ENCODE assay signal across 1 cellular context in genomic region chr5:72320022-72320898, GRCh38.
TF ChIP-seq lines count a peak whose summit lies in the region.

TSS of gene MRPS27 (minus strand) at chr5:72320240. CDS start at chr5:72320221, 19 bp downstream.
A gene with protein sequence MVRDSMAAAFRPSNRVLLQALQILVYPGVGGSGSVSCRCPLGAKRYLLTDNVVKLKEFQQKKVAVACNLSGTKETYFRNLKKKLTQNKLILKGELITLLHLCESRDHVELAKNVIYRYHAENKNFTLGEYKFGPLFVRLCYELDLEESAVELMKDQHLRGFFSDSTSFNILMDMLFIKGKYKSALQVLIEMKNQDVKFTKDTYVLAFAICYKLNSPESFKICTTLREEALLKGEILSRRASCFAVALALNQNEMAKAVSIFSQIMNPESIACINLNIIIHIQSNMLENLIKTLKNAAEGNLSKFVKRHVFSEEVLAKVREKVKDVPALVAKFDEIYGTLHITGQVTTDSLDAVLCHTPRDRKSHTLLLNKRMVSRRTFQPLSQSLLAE (plus strand): TSS chr5:72320373. CDS start chr5:72320383, 10 bp downstream.

TF ChIP-seq in K562, 482 proteins besides CTCF, POLR2A, EP300 and RAD21 (continued from another document and continues in another):
- TF ChIP-seq, protein P1, sequence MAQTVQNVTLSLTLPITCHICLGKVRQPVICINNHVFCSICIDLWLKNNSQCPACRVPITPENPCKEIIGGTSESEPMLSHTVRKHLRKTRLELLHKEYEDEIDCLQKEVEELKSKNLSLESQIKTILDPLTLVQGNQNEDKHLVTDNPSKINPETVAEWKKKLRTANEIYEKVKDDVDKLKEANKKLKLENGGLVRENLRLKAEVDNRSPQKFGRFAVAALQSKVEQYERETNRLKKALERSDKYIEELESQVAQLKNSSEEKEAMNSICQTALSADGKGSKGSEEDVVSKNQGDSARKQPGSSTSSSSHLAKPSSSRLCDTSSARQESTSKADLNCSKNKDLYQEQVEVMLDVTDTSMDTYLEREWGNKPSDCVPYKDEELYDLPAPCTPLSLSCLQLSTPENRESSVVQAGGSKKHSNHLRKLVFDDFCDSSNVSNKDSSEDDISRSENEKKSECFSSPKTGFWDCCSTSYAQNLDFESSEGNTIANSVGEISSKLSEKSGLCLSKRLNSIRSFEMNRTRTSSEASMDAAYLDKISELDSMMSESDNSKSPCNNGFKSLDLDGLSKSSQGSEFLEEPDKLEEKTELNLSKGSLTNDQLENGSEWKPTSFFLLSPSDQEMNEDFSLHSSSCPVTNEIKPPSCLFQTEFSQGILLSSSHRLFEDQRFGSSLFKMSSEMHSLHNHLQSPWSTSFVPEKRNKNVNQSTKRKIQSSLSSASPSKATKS (CRISPR knock-in tag; IDR thresholded peaks at IDR 0.05) = no peak
- no peak for TF ChIP-seq ZNF174 (CRISPR knock-in tag; IDR thresholded peaks at IDR 0.05)
- TF ChIP-seq ETV1 (tag; conservative IDR thresholded peaks at IDR 0.05; ENCODE audit: low read depth) = 0 out of 2 replicates have a peak, but pooled peaks have one; percentile 51
- peak; percentile 96 for TF ChIP-seq TAF9B (IDR thresholded peaks at IDR 0.05; ENCODE audit: partially characterized antibody)
- peak; percentile 96 for TF ChIP-seq CREB1 (IDR thresholded peaks at IDR 0.05)
- peak; percentile 98 for TF ChIP-seq CREB1 (CRISPR knock-in tag; IDR thresholded peaks at IDR 0.05)
- TF ChIP-seq, protein P2, sequence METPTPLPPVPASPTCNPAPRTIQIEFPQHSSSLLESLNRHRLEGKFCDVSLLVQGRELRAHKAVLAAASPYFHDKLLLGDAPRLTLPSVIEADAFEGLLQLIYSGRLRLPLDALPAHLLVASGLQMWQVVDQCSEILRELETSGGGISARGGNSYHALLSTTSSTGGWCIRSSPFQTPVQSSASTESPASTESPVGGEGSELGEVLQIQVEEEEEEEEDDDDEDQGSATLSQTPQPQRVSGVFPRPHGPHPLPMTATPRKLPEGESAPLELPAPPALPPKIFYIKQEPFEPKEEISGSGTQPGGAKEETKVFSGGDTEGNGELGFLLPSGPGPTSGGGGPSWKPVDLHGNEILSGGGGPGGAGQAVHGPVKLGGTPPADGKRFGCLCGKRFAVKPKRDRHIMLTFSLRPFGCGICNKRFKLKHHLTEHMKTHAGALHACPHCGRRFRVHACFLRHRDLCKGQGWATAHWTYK (CRISPR knock-in tag; IDR thresholded peaks at IDR 0.05) = peak; percentile 38; the same call in 1 of the 2 replicates
- peak; percentile 25 for TF ChIP-seq POLR3A (IDR thresholded peaks at IDR 0.05; ENCODE audit: borderline replicate concordance, extremely low read depth, insufficient read depth, insufficient read length)
- TF ChIP-seq ZBTB17 (CRISPR knock-in tag; IDR thresholded peaks at IDR 0.05) = peak; percentile 41; the same call in 1 of the 2 replicates
- no peak for TF ChIP-seq ZC3H11A (IDR thresholded peaks at IDR 0.05; ENCODE audit: low read depth, low read length)
- TF ChIP-seq, protein P3, sequence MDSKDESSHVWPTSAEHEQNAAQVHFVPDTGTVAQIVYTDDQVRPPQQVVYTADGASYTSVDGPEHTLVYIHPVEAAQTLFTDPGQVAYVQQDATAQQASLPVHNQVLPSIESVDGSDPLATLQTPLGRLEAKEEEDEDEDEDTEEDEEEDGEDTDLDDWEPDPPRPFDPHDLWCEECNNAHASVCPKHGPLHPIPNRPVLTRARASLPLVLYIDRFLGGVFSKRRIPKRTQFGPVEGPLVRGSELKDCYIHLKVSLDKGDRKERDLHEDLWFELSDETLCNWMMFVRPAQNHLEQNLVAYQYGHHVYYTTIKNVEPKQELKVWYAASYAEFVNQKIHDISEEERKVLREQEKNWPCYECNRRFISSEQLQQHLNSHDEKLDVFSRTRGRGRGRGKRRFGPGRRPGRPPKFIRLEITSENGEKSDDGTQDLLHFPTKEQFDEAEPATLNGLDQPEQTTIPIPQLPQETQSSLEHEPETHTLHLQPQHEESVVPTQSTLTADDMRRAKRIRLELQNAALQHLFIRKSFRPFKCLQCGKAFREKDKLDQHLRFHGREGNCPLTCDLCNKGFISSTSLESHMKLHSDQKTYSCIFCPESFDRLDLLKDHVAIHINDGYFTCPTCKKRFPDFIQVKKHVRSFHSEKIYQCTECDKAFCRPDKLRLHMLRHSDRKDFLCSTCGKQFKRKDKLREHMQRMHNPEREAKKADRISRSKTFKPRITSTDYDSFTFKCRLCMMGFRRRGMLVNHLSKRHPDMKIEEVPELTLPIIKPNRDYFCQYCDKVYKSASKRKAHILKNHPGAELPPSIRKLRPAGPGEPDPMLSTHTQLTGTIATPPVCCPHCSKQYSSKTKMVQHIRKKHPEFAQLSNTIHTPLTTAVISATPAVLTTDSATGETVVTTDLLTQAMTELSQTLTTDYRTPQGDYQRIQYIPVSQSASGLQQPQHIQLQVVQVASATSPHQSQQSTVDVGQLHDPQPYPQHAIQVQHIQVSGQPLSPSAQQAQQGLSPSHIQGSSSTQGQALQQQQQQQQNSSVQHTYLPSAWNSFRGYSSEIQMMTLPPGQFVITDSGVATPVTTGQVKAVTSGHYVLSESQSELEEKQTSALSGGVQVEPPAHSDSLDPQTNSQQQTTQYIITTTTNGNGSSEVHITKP (IDR thresholded peaks at IDR 0.05; ENCODE audit: partially characterized antibody) = peak; percentile 99
- TF ChIP-seq PTBP1 (IDR thresholded peaks at IDR 0.05; ENCODE audit: low read depth, low read length) = peak; percentile 54; the same call in 1 of the 2 replicates
- TF ChIP-seq BHLHE40 (IDR thresholded peaks at IDR 0.05; ENCODE audit: low read length) = peak; percentile 89
- no peak for TF ChIP-seq NR2F6 (CRISPR knock-in tag; IDR thresholded peaks at IDR 0.05)
- peak; percentile 76 for TF ChIP-seq ZFX (CRISPR knock-in tag; IDR thresholded peaks at IDR 0.05)
- no peak for TF ChIP-seq NR1H2 (CRISPR knock-in tag; IDR thresholded peaks at IDR 0.05)
- TF ChIP-seq, protein P4, sequence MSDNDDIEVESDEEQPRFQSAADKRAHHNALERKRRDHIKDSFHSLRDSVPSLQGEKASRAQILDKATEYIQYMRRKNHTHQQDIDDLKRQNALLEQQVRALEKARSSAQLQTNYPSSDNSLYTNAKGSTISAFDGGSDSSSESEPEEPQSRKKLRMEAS (CRISPR knock-in tag; IDR thresholded peaks at IDR 0.05) = peak; percentile 57; the same call in 1 of the 2 replicates
- TF ChIP-seq TAF7 (tag; IDR thresholded peaks at IDR 0.05) = peak; percentile 78
- peak; percentile 93 for TF ChIP-seq SUPT5H (IDR thresholded peaks at IDR 0.05)
- TF ChIP-seq, protein P5, sequence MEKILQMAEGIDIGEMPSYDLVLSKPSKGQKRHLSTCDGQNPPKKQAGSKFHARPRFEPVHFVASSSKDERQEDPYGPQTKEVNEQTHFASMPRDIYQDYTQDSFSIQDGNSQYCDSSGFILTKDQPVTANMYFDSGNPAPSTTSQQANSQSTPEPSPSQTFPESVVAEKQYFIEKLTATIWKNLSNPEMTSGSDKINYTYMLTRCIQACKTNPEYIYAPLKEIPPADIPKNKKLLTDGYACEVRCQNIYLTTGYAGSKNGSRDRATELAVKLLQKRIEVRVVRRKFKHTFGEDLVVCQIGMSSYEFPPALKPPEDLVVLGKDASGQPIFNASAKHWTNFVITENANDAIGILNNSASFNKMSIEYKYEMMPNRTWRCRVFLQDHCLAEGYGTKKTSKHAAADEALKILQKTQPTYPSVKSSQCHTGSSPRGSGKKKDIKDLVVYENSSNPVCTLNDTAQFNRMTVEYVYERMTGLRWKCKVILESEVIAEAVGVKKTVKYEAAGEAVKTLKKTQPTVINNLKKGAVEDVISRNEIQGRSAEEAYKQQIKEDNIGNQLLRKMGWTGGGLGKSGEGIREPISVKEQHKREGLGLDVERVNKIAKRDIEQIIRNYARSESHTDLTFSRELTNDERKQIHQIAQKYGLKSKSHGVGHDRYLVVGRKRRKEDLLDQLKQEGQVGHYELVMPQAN (IDR thresholded peaks at IDR 0.05; ENCODE audit: borderline replicate concordance) = peak; percentile 89
- no peak for TF ChIP-seq ATF3 (IDR thresholded peaks at IDR 0.05)
- no peak for TF ChIP-seq ATF3 (CRISPR knock-in tag; conservative IDR thresholded peaks at IDR 0.05)
- TF ChIP-seq TEAD2 (tag; IDR thresholded peaks at IDR 0.05) = 0 out of 2 replicates have a peak, but pooled peaks have one; percentile 30
- TF ChIP-seq MBD2 (IDR thresholded peaks at IDR 0.05; ENCODE audit: borderline replicate concordance, low read depth) = peak; percentile 97
- peak; percentile 12 to 48; a peak in 2 of 4 replicates for TF ChIP-seq SIN3A (IDR thresholded peaks at IDR 0.05; ENCODE audit: borderline replicate concordance in 2 of 2, control insufficient read depth in 1 of 2, low read depth in 2 of 2, low read length in 2 of 2)
- peak; percentile 60 for TF ChIP-seq PHF20 (IDR thresholded peaks at IDR 0.05; ENCODE audit: partially characterized antibody)
- 0 out of 2 replicates have a peak, but pooled peaks have one; percentile 77 for TF ChIP-seq FOXP1 (CRISPR knock-in tag; IDR thresholded peaks at IDR 0.05)
- TF ChIP-seq LCOR (CRISPR knock-in tag; IDR thresholded peaks at IDR 0.05) = peak; percentile 81; the same call in 1 of the 2 replicates
- no peak for TF ChIP-seq RHOXF2B (CRISPR knock-in tag; conservative IDR thresholded peaks at IDR 0.05)
- no peak for TF ChIP-seq CEBPB (tag; IDR thresholded peaks at IDR 0.05)
- TF ChIP-seq RBM39 (optimal IDR thresholded peaks at IDR 0.05; ENCODE audit: low read depth, low read length) = no peak
- TF ChIP-seq SMARCA5 (IDR thresholded peaks at IDR 0.05) = 0 out of 2 replicates have a peak, but pooled peaks have one; percentile 30
- no peak for TF ChIP-seq ILF3 (IDR thresholded peaks at IDR 0.05; ENCODE audit: borderline replicate concordance)
- TF ChIP-seq, protein P6, sequence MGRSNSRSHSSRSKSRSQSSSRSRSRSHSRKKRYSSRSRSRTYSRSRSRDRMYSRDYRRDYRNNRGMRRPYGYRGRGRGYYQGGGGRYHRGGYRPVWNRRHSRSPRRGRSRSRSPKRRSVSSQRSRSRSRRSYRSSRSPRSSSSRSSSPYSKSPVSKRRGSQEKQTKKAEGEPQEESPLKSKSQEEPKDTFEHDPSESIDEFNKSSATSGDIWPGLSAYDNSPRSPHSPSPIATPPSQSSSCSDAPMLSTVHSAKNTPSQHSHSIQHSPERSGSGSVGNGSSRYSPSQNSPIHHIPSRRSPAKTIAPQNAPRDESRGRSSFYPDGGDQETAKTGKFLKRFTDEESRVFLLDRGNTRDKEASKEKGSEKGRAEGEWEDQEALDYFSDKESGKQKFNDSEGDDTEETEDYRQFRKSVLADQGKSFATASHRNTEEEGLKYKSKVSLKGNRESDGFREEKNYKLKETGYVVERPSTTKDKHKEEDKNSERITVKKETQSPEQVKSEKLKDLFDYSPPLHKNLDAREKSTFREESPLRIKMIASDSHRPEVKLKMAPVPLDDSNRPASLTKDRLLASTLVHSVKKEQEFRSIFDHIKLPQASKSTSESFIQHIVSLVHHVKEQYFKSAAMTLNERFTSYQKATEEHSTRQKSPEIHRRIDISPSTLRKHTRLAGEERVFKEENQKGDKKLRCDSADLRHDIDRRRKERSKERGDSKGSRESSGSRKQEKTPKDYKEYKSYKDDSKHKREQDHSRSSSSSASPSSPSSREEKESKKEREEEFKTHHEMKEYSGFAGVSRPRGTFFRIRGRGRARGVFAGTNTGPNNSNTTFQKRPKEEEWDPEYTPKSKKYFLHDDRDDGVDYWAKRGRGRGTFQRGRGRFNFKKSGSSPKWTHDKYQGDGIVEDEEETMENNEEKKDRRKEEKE (IDR thresholded peaks at IDR 0.05; ENCODE audit: borderline replicate concordance in 1 of 2, control insufficient read depth in 1 of 2, low read depth in 2 of 2, low read length in 1 of 2) = peak; percentile 39 to 88; a peak in 1 of 4 replicates
- TF ChIP-seq ARID4B (CRISPR knock-in tag; IDR thresholded peaks at IDR 0.05) = peak; percentile 90
- TF ChIP-seq CBFB (CRISPR knock-in tag; IDR thresholded peaks at IDR 0.05) = no peak
- no peak for TF ChIP-seq ATF2 (CRISPR knock-in tag; IDR thresholded peaks at IDR 0.05)
- TF ChIP-seq BRCA1 (IDR thresholded peaks at IDR 0.05) = no peak
- peak; percentile 54; the same call in 1 of the 2 replicates for TF ChIP-seq BRCA1 (CRISPR knock-in tag; IDR thresholded peaks at IDR 0.05)
- TF ChIP-seq TBP (optimal IDR thresholded peaks at IDR 0.05; ENCODE audit: low read depth, low read length) = peak; percentile 95
